ENCODE assay signal across 11 cellular contexts in genomic region chr13:20713751-20714150, GRCh38. TPM values are rescaled to one million over a fixed set of nuclear protein-coding genes. Genes with fewer than 3 reads are reported as not detected.
DNase-seq lines count a peak whose midpoint lies in the region; ATAC-seq and TF ChIP-seq lines count a peak whose summit lies in the region.
"Had no signal": no experiment of that assay in that cellular context is flagged by ENCODE, and none has a peak within 500 bp of the region (broad histone marks: within the 10 kb centered on the region; RNA-seq: fewer than 3 reads in every experiment).

No MANE protein-coding gene starts in this region.

- TF ChIP-seq EP300 in suprapubic skin (IDR thresholded peaks at IDR 0.05): no peak

- 31% methylated on average over 11 of the region's 11 CpGs for WGBS in suprapubic skin

- H3K9me3 ChIP-seq in suprapubic skin (no peaks in the 10 kb centered on the region), breast epithelium (no peaks in the 10 kb centered on the region)
- H3K9me3 ChIP-seq: testis had no signal

- TF ChIP-seq POLR2A in suprapubic skin (IDR thresholded peaks at IDR 0.05): no peak
- no peak for TF ChIP-seq POLR2A in breast epithelium (IDR thresholded peaks at IDR 0.05)

- DNase-seq in NCI-H82 (lab: John Stamatoyannopoulos, UW) (peak; percentile 51), NCI-H82 treated with DMSO at 0.1 percent for 48 hours (lab: John Stamatoyannopoulos, UW; ENCODE audit: unreplicated experiment) (no peak), amniotic epithelial cell (ENCODE audit: low read depth) (peak; percentile 20), left ventricle myocardium superior (no peak), suprapubic skin (ENCODE audit: low spot score in 2 of 2) (no peak), breast epithelium (ENCODE audit: low spot score in 2 of 2) (no peak)
- no peak for DNase-seq in stimulated activated CD4-positive, alpha-beta T cell treated with anti-CD3 and anti-CD28 coated beads, Interleukin-4, amount 100 ng/mL, for 4 hours
- DNase-seq: activated T-cell treated with anti-CD3 and anti-CD28 coated beads for 4 hours, T-helper 17 cell, testis had no signal

- TF ChIP-seq CTCF in suprapubic skin (IDR thresholded peaks at IDR 0.05): no peak
- TF ChIP-seq CTCF in breast epithelium (IDR thresholded peaks at IDR 0.05): no peak

- intact Hi-C loops in left ventricle myocardium superior (cut with micrococcal nuclease): loop anchor here (5.0 kb wide), 2 partner anchors 154 to 209 kb away; no protein-coding TSS in a partner anchor
- intact Hi-C loops in breast epithelium (cut with DNase I; ENCODE audit: low total_unique reads): loop anchor here (10.0 kb wide), 1 partner anchor 131 kb away; no protein-coding TSS in a partner anchor

- H3K4me1 ChIP-seq in suprapubic skin (peaks cover 27% of the 10 kb centered on the region), breast epithelium (no peaks in the 10 kb centered on the region)

- peak overlapping the region; percentile 5 for H3K4me3 ChIP-seq in suprapubic skin
- no peak overlapping the region for H3K4me3 ChIP-seq in breast epithelium

- H3K36me3 ChIP-seq in suprapubic skin: no peaks in the 10 kb centered on the region
- no peaks in the 10 kb centered on the region for H3K36me3 ChIP-seq in breast epithelium

- H3K27ac ChIP-seq in suprapubic skin (peak overlapping the region; percentile 90), breast epithelium (no peak overlapping the region)

- peak; percentile 29 for ATAC-seq in left ventricle myocardium superior
- ATAC-seq in HG02623 (IDR thresholded peaks at IDR 0.05; ENCODE audit: unreplicated experiment): no peak
- ATAC-seq: T-helper 17 cell had no signal

- H3K27me3 ChIP-seq in suprapubic skin: no peaks in the 10 kb centered on the region
- no peaks in the 10 kb centered on the region for H3K27me3 ChIP-seq in breast epithelium
- H3K27me3 ChIP-seq: testis had no signal

RNA-seq across cellular contexts. Expression of gene IL17D, which starts 10.3 kb away (rescaled TPM):
- total RNA-seq in left ventricle myocardium superior (0.55 TPM), suprapubic skin (1 to 10 TPM in 1 of 4 donors, under 1 TPM in 3; 0.26 to 1.5 (median 0.50) TPM), breast epithelium (1 to 10 TPM in 2 of 3 donors, under 1 TPM in 1; 0.73 to 6.7 (median 2.0) TPM)

Comparison
In these comparisons a context has a peak if more than half of its experiments do, and no peak if none do; other contexts are left out.
1. DNase-seq: peak in NCI-H82 (single experiment) and amniotic epithelial cell (single experiment); none in NCI-H82 treated with DMSO at 0.1 percent for 48 hours (single experiment), left ventricle myocardium superior (single experiment), suprapubic skin (0 of 2), stimulated activated CD4-positive, alpha-beta T cell treated with anti-CD3 and anti-CD28 coated beads, Interleukin-4, amount 100 ng/mL, for 4 hours (0 of 2) and breast epithelium (0 of 2).